ENCODE assay signal across 8 cellular contexts in genomic region chr6:157221049-157221816, GRCh38.
DNase-seq lines count a peak whose midpoint lies in the region; ATAC-seq lines count a peak whose summit lies in the region.

No MANE protein-coding gene starts in this region.

- peak overlapping the region; percentile 94 for H3K9ac ChIP-seq in mesenchymal stem cell (ENCODE audit: low read length)

- H3K27ac Mint-ChIP-seq in activated CD4-positive, alpha-beta memory T cell treated with anti-CD3 and anti-CD28 coated beads for 36 hours, result peak overlapping the region; percentile 64

- H3K4me3 Mint-ChIP-seq in activated CD4-positive, alpha-beta memory T cell treated with anti-CD3 and anti-CD28 coated beads for 36 hours, result peak overlapping the region; percentile 65

- CTCF ChIA-PET in activated CD4-positive, alpha-beta memory T cell treated with anti-CD3 and anti-CD28 coated beads for 36 hours (lab: Charles Lee), result interaction anchor here (0.6 to 1.0 kb wide), 2 partner anchors 14 to 16 kb away, joined by 3 to 4 read pairs; no protein-coding TSS in a partner anchor

- H2BK15ac ChIP-seq in mesenchymal stem cell (ENCODE audit: low read depth, poor library complexity, severe bottlenecking), result peak overlapping the region; percentile 9

- H3K27ac ChIP-seq in mesenchymal stem cell (ENCODE audit: low read length, poor library complexity, severe bottlenecking), result no peak overlapping the region

- no peak overlapping the region for H3K23ac ChIP-seq in mesenchymal stem cell (ENCODE audit: low read length in 2 of 2)

- peak overlapping the region; percentile 38 to 82 for H3K4me3 ChIP-seq in mesenchymal stem cell (ENCODE audit: insufficient read depth in 1 of 2, low read depth in 1 of 2, low read length in 2 of 2)

- H2BK120ac ChIP-seq in mesenchymal stem cell (ENCODE audit: low read depth, low read length), result no peak overlapping the region

- no peaks in the 10 kb centered on the region for H3K27me3 ChIP-seq in mesenchymal stem cell (ENCODE audit: control insufficient read depth in 1 of 2, insufficient read depth in 1 of 2, low read length in 2 of 2)

- no peak overlapping the region for H2BK12ac ChIP-seq in mesenchymal stem cell (ENCODE audit: low read length in 2 of 2)

- H3K79me1 ChIP-seq in mesenchymal stem cell (replicated peaks; ENCODE audit: low read length, poor library complexity, severe bottlenecking), result peaks cover 2% of the 10 kb centered on the region

- POLR2A ChIA-PET in activated CD4-positive, alpha-beta memory T cell treated with anti-CD3 and anti-CD28 coated beads for 36 hours (lab: Charles Lee), result no interaction called here

- no peak overlapping the region for H4K91ac ChIP-seq in mesenchymal stem cell (ENCODE audit: low read length)

- WGBS in mesenchymal stem cell, result 63% methylated on average over 38 of the region's 41 CpGs

- peak overlapping the region; percentile 0 for H4K8ac ChIP-seq in mesenchymal stem cell (ENCODE audit: low read length)

- H2AK5ac ChIP-seq in mesenchymal stem cell (ENCODE audit: low read length, severe bottlenecking), result no peak overlapping the region

- H3K4ac ChIP-seq in mesenchymal stem cell (ENCODE audit: low read depth in 1 of 2, low read length in 2 of 2), result no peak overlapping the region

- no peaks in the 10 kb centered on the region for H3K27me3 Mint-ChIP-seq in activated CD4-positive, alpha-beta memory T cell treated with anti-CD3 and anti-CD28 coated beads for 36 hours

- ATAC-seq in HG02973 (IDR thresholded peaks at IDR 0.05; ENCODE audit: unreplicated experiment) (peak; percentile 36), HG03378 (IDR thresholded peaks at IDR 0.05; ENCODE audit: unreplicated experiment) (no peak)

- peak overlapping the region; percentile 55 for H3K4me2 ChIP-seq in mesenchymal stem cell (ENCODE audit: low read length, poor library complexity, severe bottlenecking)

- no peaks in the 10 kb centered on the region for H3K9me3 Mint-ChIP-seq in activated CD4-positive, alpha-beta memory T cell treated with anti-CD3 and anti-CD28 coated beads for 36 hours

- no peak overlapping the region for H2BK5ac ChIP-seq in mesenchymal stem cell (ENCODE audit: low read depth, low read length, poor library complexity, severe bottlenecking)

- H3K14ac ChIP-seq in mesenchymal stem cell (ENCODE audit: low read length in 2 of 2), result peak overlapping the region in 1 of 2 experiments; percentile 12

- DNase-seq in GM03348 (ENCODE audit: low spot score) (peak; percentile 95), NCI-H774 (lab: John Stamatoyannopoulos, UW) (peak; percentile 86), ecto neural progenitor cell (ENCODE audit: low spot score) (peak; percentile 78), mesenchymal stem cell (peak; percentile 66)
- peak; percentile 92 for DNase-seq in activated CD4-positive, alpha-beta memory T cell treated with anti-CD3 and anti-CD28 coated beads for 36 hours
- peak; percentile 57 for DNase-seq in stimulated activated CD8-positive, alpha-beta memory T cell treated with anti-CD3 and anti-CD28 coated beads, Interleukin-15, amount 100 ng/mL, for 1 hour (ENCODE audit: low read depth)

- no peaks in the 10 kb centered on the region for H3K36me3 Mint-ChIP-seq in activated CD4-positive, alpha-beta memory T cell treated with anti-CD3 and anti-CD28 coated beads for 36 hours

- no peaks in the 10 kb centered on the region for H3K9me3 ChIP-seq in mesenchymal stem cell (ENCODE audit: control insufficient read depth, low read length)

- H3K4me1 ChIP-seq in mesenchymal stem cell (ENCODE audit: control insufficient read depth, insufficient read depth, low read depth, low read length), result peaks cover 19% of the 10 kb centered on the region

- intact Hi-C loops in activated CD4-positive, alpha-beta memory T cell treated with anti-CD3 and anti-CD28 coated beads for 36 hours (cut with micrococcal nuclease), result loop anchor here (1.0 to 5.0 kb wide), 3 partner anchors 14 to 119 kb away; no protein-coding TSS in a partner anchor

- H3K18ac ChIP-seq in mesenchymal stem cell (ENCODE audit: low read depth in 1 of 2, low read length in 2 of 2), result peak overlapping the region in 1 of 2 experiments; percentile 5

- peaks cover 0 to 4% of the 10 kb centered on the region in 2 experiments for H3K36me3 ChIP-seq in mesenchymal stem cell (ENCODE audit: control insufficient read depth in 1 of 2, insufficient read depth in 2 of 2, low read depth in 1 of 2, low read length in 2 of 2)

- no peak overlapping the region for H2AFZ ChIP-seq in mesenchymal stem cell (ENCODE audit: low read depth, low read length)

- H3K4me1 Mint-ChIP-seq in activated CD4-positive, alpha-beta memory T cell treated with anti-CD3 and anti-CD28 coated beads for 36 hours (ENCODE audit: low read depth), result peaks cover 33% of the 10 kb centered on the region
